In the genomic region with DNA sequence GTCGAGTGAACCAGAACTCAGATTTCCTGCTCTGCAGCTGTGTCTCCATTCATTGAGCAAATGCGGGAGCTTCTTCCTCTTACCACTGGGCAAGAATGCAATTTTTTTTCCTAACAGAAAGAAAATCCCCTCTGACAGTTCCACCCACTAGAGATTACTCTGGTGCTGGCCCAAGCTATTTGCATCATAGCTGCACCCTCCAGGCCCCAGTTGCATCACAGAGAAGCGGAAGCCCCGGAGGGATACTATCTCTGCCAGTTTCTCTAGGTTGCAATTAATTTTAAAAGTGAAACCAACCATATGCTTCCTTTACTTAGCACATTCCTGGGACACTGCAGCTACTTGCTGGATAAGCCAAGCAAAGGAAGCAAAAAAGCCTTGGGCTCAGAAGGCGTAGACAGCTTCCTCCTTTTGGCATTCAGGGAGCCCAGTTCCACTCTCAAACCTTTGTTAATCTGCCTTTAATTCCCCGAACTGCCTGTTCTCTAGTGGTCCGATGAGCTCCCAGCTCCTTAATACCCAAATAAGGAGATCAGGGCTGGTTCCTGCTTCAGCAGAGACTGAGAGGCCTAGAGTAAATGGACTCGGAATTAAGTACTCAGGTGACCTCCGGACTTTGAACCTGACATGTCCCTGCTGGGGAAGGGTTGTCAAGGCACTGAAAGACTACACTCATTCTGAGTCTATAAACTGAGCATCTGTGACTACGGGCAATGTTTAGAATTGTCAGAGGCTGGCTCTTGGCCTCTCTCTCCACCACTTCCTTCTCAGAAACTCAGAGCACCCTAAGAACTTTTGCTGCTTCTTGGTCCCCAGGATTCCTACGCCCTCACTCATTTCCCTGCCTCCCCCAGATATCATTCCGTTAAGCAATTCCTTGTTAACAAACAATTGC, we compare ENCODE assay signal across 8 cellular contexts.
A peak's percentile ranks its signal among the peaks of the same experiment; 100 is the strongest.
DNase-seq lines count a peak whose midpoint lies in the region.

No MANE protein-coding gene starts in this region.

- H3K9ac ChIP-seq in Karpas-422 (ENCODE audit: low read length) = 0 out of 2 replicates have a peak overlapping the region, but pooled peaks have one; percentile 8

- H3K4me1 ChIP-seq in Karpas-422 (ENCODE audit: low read length) = peaks cover 19% of the 10 kb centered on the region
- no peaks in the 10 kb centered on the region for H3K4me1 ChIP-seq in CD8-positive, alpha-beta memory T cell (ENCODE audit: insufficient read depth, low read length)

- H3K36me3 Mint-ChIP-seq in CD8-positive, alpha-beta memory T cell = no peaks in the 10 kb centered on the region

- H3K27ac ChIP-seq in Karpas-422 (ENCODE audit: low read length) = no peak overlapping the region
- H3K27ac ChIP-seq in CD8-positive, alpha-beta memory T cell (ENCODE audit: low read depth, low read length) = no peak overlapping the region

- no peaks in the 10 kb centered on the region for H3K9me3 Mint-ChIP-seq in CD8-positive, alpha-beta memory T cell

- H3K36me3 ChIP-seq in Karpas-422 (ENCODE audit: insufficient read depth, low read length) = no peaks in the 10 kb centered on the region
- H3K36me3 ChIP-seq in CD8-positive, alpha-beta memory T cell (ENCODE audit: insufficient read depth, low read length) = no peaks in the 10 kb centered on the region

- H3K4me1 Mint-ChIP-seq in CD8-positive, alpha-beta memory T cell = peaks cover 0 to 11% (median 0%) of the 10 kb centered on the region in 3 donors

- no peak overlapping the region for H2AFZ ChIP-seq in Karpas-422 (ENCODE audit: low read length)

- peaks cover 0 to 2% of the 10 kb centered on the region in 2 donors for H3K27me3 Mint-ChIP-seq in CD8-positive, alpha-beta memory T cell

- peak overlapping the region; percentile 5; the same call in 1 of the 2 replicates for H3K4me3 ChIP-seq in Karpas-422 (ENCODE audit: low read length)
- no peak overlapping the region for H3K4me3 ChIP-seq in CD8-positive, alpha-beta memory T cell (ENCODE audit: low read length)

- no peaks in the 10 kb centered on the region for H4K20me1 ChIP-seq in Karpas-422 (ENCODE audit: insufficient read depth, low read depth, low read length)

- H3K27ac Mint-ChIP-seq in CD8-positive, alpha-beta memory T cell = no peak overlapping the region

- POLR2A ChIA-PET in CD8-positive, alpha-beta memory T cell (lab: Charles Lee) = no interaction called here

- no peaks in the 10 kb centered on the region for H3K9me3 ChIP-seq in Karpas-422 (ENCODE audit: low read length)
- no peaks in the 10 kb centered on the region for H3K9me3 ChIP-seq in CD8-positive, alpha-beta memory T cell (ENCODE audit: low read length)

- peak overlapping the region in 1 of 7 donors; percentile 17 for H3K4me3 Mint-ChIP-seq in CD8-positive, alpha-beta memory T cell

- no peaks in the 10 kb centered on the region for H3K27me3 ChIP-seq in Karpas-422 (ENCODE audit: low read length)
- H3K27me3 ChIP-seq in CD8-positive, alpha-beta memory T cell (ENCODE audit: insufficient read depth, low read length, poor library complexity, severe bottlenecking) = no peaks in the 10 kb centered on the region

- CTCF ChIA-PET in CD8-positive, alpha-beta memory T cell (lab: Charles Lee) = interaction anchor here (1.3 kb wide), 1 partner anchor 96 kb away, joined by 3 read pairs; no protein-coding TSS in a partner anchor

- H3K9me2 ChIP-seq in Karpas-422 (replicated peaks; ENCODE audit: insufficient read depth, low read length) = no peaks in the 10 kb centered on the region

- DNase-seq in D341Med (ENCODE audit: low spot score) = peak; percentile 64
- peak; percentile 44 for DNase-seq in Karpas-422
- peak; percentile 70 for DNase-seq in astrocyte of the hippocampus (ENCODE audit: low read depth, low spot score)
- peak in 26 of 51 donors; percentile 1 to 42 (median 12) for DNase-seq in hypothalamus (lab: John Stamatoyannopoulos, UW)
- DNase-seq in pulmonary artery endothelial cell (ENCODE audit: low read depth, low spot score) = peak; percentile 50
- no peak for DNase-seq in effector CD8-positive, alpha-beta T cell (lab: John Stamatoyannopoulos, UW)
- no peak for DNase-seq in CD8-positive, alpha-beta memory T cell
- no peak for DNase-seq in stimulated activated CD4-positive, alpha-beta T cell treated with anti-CD3 and anti-CD28 coated beads, Interleukin-2, amount 100 ng/mL, for 24 hours

- peak overlapping the region; percentile 18 for H3K4me2 ChIP-seq in Karpas-422 (ENCODE audit: low read depth, low read length, poor library complexity, severe bottlenecking)

- no peaks in the 10 kb centered on the region for H3K79me2 ChIP-seq in Karpas-422 (ENCODE audit: low read length)

Comparison
In these comparisons a context has a peak if more than half of its experiments do, and no peak if none do; other contexts are left out.
1. DNase-seq: peak in D341Med (single experiment), Karpas-422 (single experiment), astrocyte of the hippocampus (single experiment), hypothalamus (26 of 51) and pulmonary artery endothelial cell (single experiment); none in effector CD8-positive, alpha-beta T cell (single experiment), CD8-positive, alpha-beta memory T cell (0 of 5) and stimulated activated CD4-positive, alpha-beta T cell treated with anti-CD3 and anti-CD28 coated beads, Interleukin-2, amount 100 ng/mL, for 24 hours (0 of 2).